Comparison of ENCODE assay signal across 7 cellular contexts in the genomic region with DNA sequence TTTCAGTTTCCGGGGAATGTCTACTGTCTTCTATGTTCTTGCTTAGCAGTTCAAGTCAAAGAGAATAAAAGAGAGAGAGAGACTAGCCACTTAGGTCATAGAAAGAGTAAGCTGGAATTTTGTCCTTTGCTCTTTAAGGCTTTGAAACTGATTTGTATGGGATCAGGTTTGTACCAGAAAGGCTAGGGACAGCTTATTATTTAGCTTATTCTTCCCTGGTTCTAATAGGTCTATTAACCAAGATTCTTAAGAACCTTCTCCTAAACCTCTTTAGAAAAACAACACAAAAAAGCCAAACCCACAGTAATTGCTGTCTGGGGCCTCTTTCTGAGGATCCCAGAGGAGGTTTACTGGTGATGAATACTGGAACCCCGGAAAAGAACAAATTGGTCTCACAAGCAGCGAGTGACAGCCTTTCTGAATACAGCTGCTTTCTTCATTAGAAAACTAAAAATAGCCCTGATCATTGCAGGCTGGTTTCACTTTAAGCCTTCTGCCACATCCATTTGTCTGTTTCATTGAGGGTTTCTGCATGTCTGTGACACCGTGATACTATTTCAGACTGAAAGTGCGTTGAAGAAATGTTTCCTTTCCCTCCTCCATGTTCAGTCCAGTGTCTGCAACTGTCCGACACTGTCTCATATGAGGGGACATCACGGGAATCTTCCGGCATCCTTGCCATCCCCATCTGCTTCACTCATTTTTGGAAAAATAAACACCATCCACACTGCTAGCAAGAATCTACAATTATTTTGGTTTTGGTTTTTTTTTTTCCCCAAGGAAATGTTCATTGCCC.
DNase-seq lines count a peak whose midpoint lies in the region; ATAC-seq and TF ChIP-seq lines count a peak whose summit lies in the region.

No MANE protein-coding gene starts in this region.

- H4K8ac ChIP-seq in mesendoderm (ENCODE audit: low read depth, low read length): no peak overlapping the region

- H3K27me3 Mint-ChIP-seq in T-helper 1 cell treated with Interleukin-12 subunit alpha and Interleukin-12 subunit beta and Interleukin-4 antibody, amounts not matched to agents 30 μg/mL and 1 μg/mL, for 36 hours (ENCODE audit: low read depth): peaks cover 22% of the 10 kb centered on the region

- H3K4ac ChIP-seq in mesendoderm (ENCODE audit: low read depth, low read length): no peak overlapping the region

- no peak overlapping the region for H3K9ac ChIP-seq in colonic mucosa (ENCODE audit: low read depth in 2 of 2, low read length in 2 of 2)
- H3K9ac ChIP-seq in mesendoderm (ENCODE audit: low read length): no peak overlapping the region

- peaks cover 26% of the 10 kb centered on the region for H3K4me1 Mint-ChIP-seq in T-helper 1 cell treated with Interleukin-12 subunit alpha and Interleukin-12 subunit beta and Interleukin-4 antibody, amounts not matched to agents 30 μg/mL and 1 μg/mL, for 36 hours (ENCODE audit: low read depth)

- H2AK5ac ChIP-seq in mesendoderm (ENCODE audit: low read length): no peak overlapping the region

- H3K4me3 ChIP-seq in colonic mucosa (no peak overlapping the region), mesendoderm (ENCODE audit: low read length) (no peak overlapping the region)

- H3K36me3 ChIP-seq in colonic mucosa (no peaks in the 10 kb centered on the region), mesendoderm (ENCODE audit: control insufficient read depth, insufficient read depth, low read length) (no peaks in the 10 kb centered on the region)

- ATAC-seq in GM18870 (IDR thresholded peaks at IDR 0.05; ENCODE audit: unreplicated experiment) (peak; percentile 91), HG02623 (IDR thresholded peaks at IDR 0.05; ENCODE audit: unreplicated experiment) (peak; percentile 82), HG02840 (IDR thresholded peaks at IDR 0.05; ENCODE audit: low FRiP score, unreplicated experiment) (no peak)

- intact Hi-C loops in colonic mucosa (cut with DNase I): no loop called here

- H3K79me2 ChIP-seq in mesendoderm (ENCODE audit: control insufficient read depth, insufficient read depth, low read length): no peaks in the 10 kb centered on the region

- H3K27ac Mint-ChIP-seq in T-helper 1 cell treated with Interleukin-12 subunit alpha and Interleukin-12 subunit beta and Interleukin-4 antibody, amounts not matched to agents 30 μg/mL and 1 μg/mL, for 36 hours: peak overlapping the region; percentile 70

- no peak overlapping the region for H4K5ac ChIP-seq in mesendoderm (ENCODE audit: low read length)

- TF ChIP-seq CTCF in colonic mucosa (IDR thresholded peaks at IDR 0.05): no peak

- DNase-seq in colonic mucosa: no peak
- no peak for DNase-seq in mesendoderm

- no peak overlapping the region for H3K4me2 ChIP-seq in mesendoderm (ENCODE audit: low read length)

- no peak overlapping the region for H2BK15ac ChIP-seq in mesendoderm (replicated peaks; ENCODE audit: low read depth)

- H2BK5ac ChIP-seq in mesendoderm (ENCODE audit: low read length): no peak overlapping the region

- no peak overlapping the region for H2BK120ac ChIP-seq in mesendoderm (ENCODE audit: low read depth, low read length)

- no peak overlapping the region for H3K23ac ChIP-seq in mesendoderm (ENCODE audit: low read length)

- H3K18ac ChIP-seq in mesendoderm (ENCODE audit: low read length): no peak overlapping the region

- no peaks in the 10 kb centered on the region for H3K9me3 ChIP-seq in colonic mucosa

- H3K79me1 ChIP-seq in mesendoderm (ENCODE audit: low read length): no peaks in the 10 kb centered on the region

- no peaks in the 10 kb centered on the region for H3K27me3 ChIP-seq in layer of hippocampus (ENCODE audit: control insufficient read depth, insufficient read depth, low read length)
- H3K27me3 ChIP-seq in colonic mucosa: no peaks in the 10 kb centered on the region
- H3K27me3 ChIP-seq in mesendoderm (ENCODE audit: insufficient read depth, low read length, poor library complexity): no peaks in the 10 kb centered on the region

- H3K27ac ChIP-seq in layer of hippocampus (ENCODE audit: low read depth, low read length) (peak overlapping the region; percentile 64), colonic mucosa (no peak overlapping the region), mesendoderm (ENCODE audit: low read depth, low read length) (no peak overlapping the region)

- no peaks in the 10 kb centered on the region for H3K9me3 Mint-ChIP-seq in T-helper 1 cell treated with Interleukin-12 subunit alpha and Interleukin-12 subunit beta and Interleukin-4 antibody, amounts not matched to agents 30 μg/mL and 1 μg/mL, for 36 hours

- no CpG with 5 or more reads among the region's 8 CpGs for WGBS in mesendoderm (ENCODE audit: extremely low coverage, insufficient coverage, low lambda C conversion rate)

- H3K4me3 Mint-ChIP-seq in T-helper 1 cell treated with Interleukin-12 subunit alpha and Interleukin-12 subunit beta and Interleukin-4 antibody, amounts not matched to agents 30 μg/mL and 1 μg/mL, for 36 hours: peak overlapping the region; percentile 44

- H3K56ac ChIP-seq in mesendoderm (ENCODE audit: low read length): no peak overlapping the region

- H3K4me1 ChIP-seq in colonic mucosa (no peaks in the 10 kb centered on the region), mesendoderm (ENCODE audit: control insufficient read depth, low read depth, low read length) (peaks cover 2% of the 10 kb centered on the region)

- no peaks in the 10 kb centered on the region for H3K36me3 Mint-ChIP-seq in T-helper 1 cell treated with Interleukin-12 subunit alpha and Interleukin-12 subunit beta and Interleukin-4 antibody, amounts not matched to agents 30 μg/mL and 1 μg/mL, for 36 hours (ENCODE audit: low read depth)
